9 cellular contexts compared by ENCODE assay signal in genomic region chr11:61961570-61962212, GRCh38. TPM values are rescaled to one million over a fixed set of nuclear protein-coding genes. Genes with fewer than 3 reads are reported as not detected.
DNase-seq lines count a peak whose midpoint lies in the region; FAIRE-seq and TF ChIP-seq lines count a peak whose summit lies in the region.
"Had no signal": no experiment of that assay in that cellular context is flagged by ENCODE, and none has a peak within 500 bp of the region (broad histone marks: within the 10 kb centered on the region; RNA-seq: fewer than 3 reads in every experiment).

No MANE protein-coding gene starts in this region.

- no peak for TF ChIP-seq CTCF in H9 (conservative IDR thresholded peaks at IDR 0.05)
- no peak for TF ChIP-seq CTCF in brain microvascular endothelial cell (IDR thresholded peaks at IDR 0.05; ENCODE audit: low read depth, low read length, missing control alignments)
- no peak for TF ChIP-seq CTCF in kidney (IDR thresholded peaks at IDR 0.05; ENCODE audit: borderline replicate concordance, extremely low read depth, insufficient read depth)
- TF ChIP-seq CTCF in smooth muscle cell (IDR thresholded peaks at IDR 0.05; ENCODE audit: borderline replicate concordance, insufficient read depth, poor library complexity, severe bottlenecking), result no peak

- in situ Hi-C loops in brain microvascular endothelial cell (cut with HindIII; ENCODE audit: low pct_ligation_motif_present, low sequenced_read_pairs), result no loop called here

- no peak overlapping the region for H3K14ac ChIP-seq in H9 (ENCODE audit: insufficient read depth, low read length)

- H2BK120ac ChIP-seq in H9 (ENCODE audit: low read depth, low read length, poor library complexity, severe bottlenecking), result no peak overlapping the region

- H3K4ac ChIP-seq in H9 (ENCODE audit: low read depth, low read length), result no peak overlapping the region

- H3K4me3 Mint-ChIP-seq in H9, result 0 out of 5 replicates have a peak overlapping the region, but pooled peaks of 1 of the 2 experiments have one; percentile 5

- no peaks in the 10 kb centered on the region; a peak in 1 of 5 replicates for H3K9me3 Mint-ChIP-seq in H9

- DNase-seq in H9 (no peak), brain microvascular endothelial cell (peak; percentile 41), kidney (peak; percentile 88), Kasumi-1 (lab: John Stamatoyannopoulos, UW) (no peak), activated gamma-delta T cell (lab: John Stamatoyannopoulos, UW) (no peak), smooth muscle cell (lab: John Stamatoyannopoulos, UW; ENCODE audit: unreplicated experiment) (no peak), SHP77 (lab: John Stamatoyannopoulos, UW) (no peak)

- intact Hi-C loops in kidney (cut with DNase I), result no loop called here

- no peak overlapping the region for H4K8ac ChIP-seq in H9 (replicated peaks; ENCODE audit: insufficient read length, low read depth, low read length)

- H3T11ph ChIP-seq in H9 (ENCODE audit: low read length), result no peak overlapping the region

- H3K27me3 ChIP-seq in H9 (ENCODE audit: insufficient read depth, low read length) (no peaks in the 10 kb centered on the region), brain microvascular endothelial cell (replicated peaks) (no peaks in the 10 kb centered on the region), stomach smooth muscle (ENCODE audit: control insufficient read depth in 1 of 2, insufficient read depth in 2 of 2, low read length in 2 of 2) (no peaks in the 10 kb centered on the region), smooth muscle cell (ENCODE audit: low read depth) (no peaks in the 10 kb centered on the region)

- peaks cover 11% of the 10 kb centered on the region for H3K79me2 ChIP-seq in H9 (ENCODE audit: insufficient read depth, low read length)
- peaks cover 18% of the 10 kb centered on the region for H3K79me2 ChIP-seq in smooth muscle cell (ENCODE audit: low read depth)

- H3K27ac ChIP-seq in H9 (ENCODE audit: insufficient read length, low read depth, low read length) (no peak overlapping the region), brain microvascular endothelial cell (no peak overlapping the region), kidney (ENCODE audit: low read depth in 2 of 2, low read length in 2 of 2) (peak overlapping the region; percentile 47 to 85), stomach smooth muscle (ENCODE audit: low read length) (peak overlapping the region; percentile 46), smooth muscle cell (ENCODE audit: low read depth) (no peak overlapping the region)

- H4K5ac ChIP-seq in H9 (ENCODE audit: insufficient read length, low read depth, low read length), result no peak overlapping the region

- H3K4me3 ChIP-seq in brain microvascular endothelial cell (ENCODE audit: low read depth, low read length) (no peak overlapping the region), kidney (ENCODE audit: low read length in 2 of 2) (no peak overlapping the region), stomach smooth muscle (ENCODE audit: low read length in 2 of 2) (no peak overlapping the region), smooth muscle cell (no peak overlapping the region)

- H3K9me3 ChIP-seq in H9 (ENCODE audit: control insufficient read depth, low read depth, low read length) (no peaks in the 10 kb centered on the region), kidney (ENCODE audit: control insufficient read depth in 1 of 2, low read length in 2 of 2) (no peaks in the 10 kb centered on the region), stomach smooth muscle (ENCODE audit: control insufficient read depth in 2 of 2, low read length in 2 of 2) (no peaks in the 10 kb centered on the region), smooth muscle cell (replicated peaks; ENCODE audit: low read depth) (no peaks in the 10 kb centered on the region)

- H3K56ac ChIP-seq in H9 (ENCODE audit: insufficient read length, low read depth, low read length), result no peak overlapping the region

- H3K23me2 ChIP-seq in H9 (ENCODE audit: insufficient read length, low read depth, low read length, poor library complexity, severe bottlenecking), result peaks cover 6% of the 10 kb centered on the region

- no peaks in the 10 kb centered on the region for H3K4me1 ChIP-seq in H9 (ENCODE audit: insufficient read depth, low read length)
- peaks cover 17 to 30% of the 10 kb centered on the region in 2 donors for H3K4me1 ChIP-seq in kidney (ENCODE audit: control insufficient read depth in 1 of 2, insufficient read depth in 1 of 2, low read depth in 1 of 2, low read length in 2 of 2)
- H3K4me1 ChIP-seq in stomach smooth muscle (ENCODE audit: control insufficient read depth, insufficient read depth, low read length), result peaks cover 40% of the 10 kb centered on the region
- peaks cover 8% of the 10 kb centered on the region for H3K4me1 ChIP-seq in smooth muscle cell (ENCODE audit: low read depth)

- WGBS in H9 (ENCODE audit: extremely low coverage, insufficient read length, low lambda C conversion rate), result no CpG with 5 or more reads among the region's 8 CpGs
- WGBS in smooth muscle cell (ENCODE audit: low lambda C conversion rate), result 94% methylated on average over 8 of the region's 8 CpGs

- no peak overlapping the region for H3K23ac ChIP-seq in H9 (ENCODE audit: insufficient read length, low read depth, low read length)

- peak overlapping the region; percentile 1 to 45 (median 44); a peak in 3 of 7 replicates for H3K27ac Mint-ChIP-seq in H9

- no peak overlapping the region for H2BK20ac ChIP-seq in H9 (ENCODE audit: low read depth, low read length, poor library complexity, severe bottlenecking)

- H3K27me3 Mint-ChIP-seq in H9 (ENCODE audit: low read depth), result peaks cover 2% of the 10 kb centered on the region

- peaks cover 6 to 9% of the 10 kb centered on the region in 2 experiments for H3K4me1 Mint-ChIP-seq in H9

- H2AFZ ChIP-seq in H9 (ENCODE audit: low read length), result no peak overlapping the region
- H2AFZ ChIP-seq in smooth muscle cell (ENCODE audit: low read depth), result no peak overlapping the region

- no peak overlapping the region for H4K91ac ChIP-seq in H9 (ENCODE audit: insufficient read length, low read depth, low read length)

- no peak overlapping the region for H2BK15ac ChIP-seq in H9 (ENCODE audit: low read depth, low read length)

- peaks cover 25% of the 10 kb centered on the region for H3F3A ChIP-seq in smooth muscle cell (ENCODE audit: low read depth)

- H2BK12ac ChIP-seq in H9 (ENCODE audit: insufficient read length, low read depth, low read length), result no peak overlapping the region

- H3K36me3 ChIP-seq in brain microvascular endothelial cell (replicated peaks), result peaks cover 22% of the 10 kb centered on the region
- H3K36me3 ChIP-seq in kidney (ENCODE audit: control insufficient read depth in 1 of 2, insufficient read depth in 2 of 2, low read length in 2 of 2), result peaks cover 22 to 28% of the 10 kb centered on the region in 2 donors
- peaks cover 26 to 27% of the 10 kb centered on the region in 2 donors for H3K36me3 ChIP-seq in stomach smooth muscle (ENCODE audit: control insufficient read depth in 2 of 2, insufficient read depth in 2 of 2, low read length in 2 of 2)
- H3K36me3 ChIP-seq in smooth muscle cell (ENCODE audit: low read depth), result no peaks in the 10 kb centered on the region

- no peak for FAIRE-seq in kidney (lab: Jason Lieb, UNC)
- FAIRE-seq: endometrium had no signal

- H3K9ac ChIP-seq in H9 (ENCODE audit: extremely low read depth, insufficient read length, low read length), result no peak overlapping the region
- H3K9ac ChIP-seq in kidney (ENCODE audit: low read length in 2 of 2), result no peak overlapping the region
- H3K9ac ChIP-seq in stomach smooth muscle (ENCODE audit: low read length in 2 of 2), result peak overlapping the region in 1 of 2 donors; percentile 42
- no peak overlapping the region for H3K9ac ChIP-seq in smooth muscle cell (ENCODE audit: low read depth)

- no peak overlapping the region for H2BK5ac ChIP-seq in H9 (ENCODE audit: insufficient read length, low read length)

- no peak overlapping the region for H2AK5ac ChIP-seq in H9 (ENCODE audit: insufficient read length, low read length)

- peaks cover 29 to 41% (median 33%) of the 10 kb centered on the region in 3 experiments for H3K36me3 Mint-ChIP-seq in H9 (ENCODE audit: insufficient read depth in 1 of 3, low read depth in 3 of 3)

- peaks cover 4% of the 10 kb centered on the region for H3K79me1 ChIP-seq in H9 (ENCODE audit: insufficient read depth, low read depth, low read length, poor library complexity, severe bottlenecking)

- H3K18ac ChIP-seq in H9 (ENCODE audit: insufficient read length, low read depth, low read length), result no peak overlapping the region

- H4K20me1 ChIP-seq in H9 (ENCODE audit: control insufficient read depth, insufficient read depth, insufficient read length) (no peaks in the 10 kb centered on the region), smooth muscle cell (ENCODE audit: low read depth) (peaks cover 53% of the 10 kb centered on the region)

- H3K4me2 ChIP-seq in H9 (ENCODE audit: insufficient read depth, insufficient read length, low read length) (no peak overlapping the region), smooth muscle cell (no peak overlapping the region)

RNA-seq across cellular contexts. Expression of gene FTH1, which starts 5.7 kb away (rescaled TPM):
- 1,505 and 1,558 TPM in 2 replicates for total RNA-seq in H9 (2021)
- total RNA-seq in kidney, result 3,221 TPM
- 7,914 TPM for polyA plus RNA-seq in kidney (ENCODE audit: insufficient read depth, low read depth, low replicate concordance)
- 903 and 1,173 TPM in 2 replicates for total RNA-seq in smooth muscle cell
- polyA plus RNA-seq in smooth muscle cell, result 6,048 and 7,176 TPM in 2 replicates

RNA-seq across cellular contexts. Expression of gene BEST1, which starts 11.5 kb away (rescaled TPM):
- 0.18 and 0.24 TPM in 2 replicates for total RNA-seq in H9 (2021)
- 7.1 TPM for total RNA-seq in kidney
- 0.62 TPM for polyA plus RNA-seq in kidney (ENCODE audit: insufficient read depth, low read depth, low replicate concordance)
- total RNA-seq in smooth muscle cell, result 2.4 and 2.6 TPM in 2 replicates
- 1.6 and 2.8 TPM in 2 replicates for polyA plus RNA-seq in smooth muscle cell

RNA-seq across cellular contexts. Expression of gene RAB3IL1, which starts 44.3 kb away (rescaled TPM):
- total RNA-seq in H9 (2021) (1.8 and 2.4 TPM in 2 replicates), kidney (14.6 TPM), smooth muscle cell (4.8 and 4.9 TPM in 2 replicates)
- polyA plus RNA-seq in kidney (ENCODE audit: insufficient read depth, low read depth, low replicate concordance) (27.8 TPM), smooth muscle cell (9.8 and 11.6 TPM in 2 replicates)

Comparison
In these comparisons a context has a peak if more than half of its experiments do, and no peak if none do; other contexts are left out.
1. DNase-seq: peak in brain microvascular endothelial cell (single experiment) and kidney (single experiment); none in H9 (single experiment), Kasumi-1 (0 of 2), activated gamma-delta T cell (single experiment), smooth muscle cell (single experiment) and SHP77 (0 of 2).
2. H3K27ac ChIP-seq: peak in kidney (2 of 2) and stomach smooth muscle (single experiment); none in H9 (single experiment), brain microvascular endothelial cell (single experiment) and smooth muscle cell (single experiment).